Comparison of ENCODE assay signal across 28 cellular contexts in the genomic region with DNA sequence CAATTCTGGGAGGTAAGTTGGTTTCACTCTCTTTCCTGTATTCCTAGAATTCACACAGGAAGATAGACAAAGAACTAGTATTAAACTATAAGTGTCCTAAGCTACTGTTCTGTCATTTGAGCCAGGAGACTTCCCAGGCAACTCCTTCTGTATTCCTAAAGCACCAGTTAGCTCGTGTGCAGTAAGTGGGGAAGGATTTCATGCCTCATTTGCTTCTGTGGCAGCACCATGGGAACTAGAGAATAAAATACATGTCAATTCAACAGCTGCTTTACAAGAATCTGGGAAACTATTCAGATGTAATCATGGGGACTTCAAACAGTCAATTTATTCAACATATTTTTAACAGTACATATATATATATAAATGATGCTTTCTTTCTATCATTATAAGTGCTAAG.
A peak's percentile ranks its signal among the peaks of the same experiment; 100 is the strongest.
DNase-seq lines count a peak whose midpoint lies in the region; ATAC-seq and TF ChIP-seq lines count a peak whose summit lies in the region.
"Had no signal": no experiment of that assay in that cellular context is flagged by ENCODE, and none has a peak within 500 bp of the region (broad histone marks: within the 10 kb centered on the region; RNA-seq: fewer than 3 reads in every experiment).

No MANE protein-coding gene starts in this region.

- H3K18ac ChIP-seq in neuronal stem cell (ENCODE audit: low read length): no peak overlapping the region

- WGBS in neuronal stem cell (ENCODE audit: extremely low coverage in 2 of 2, insufficient read length in 2 of 2, insufficient replicate concordance in 1 of 2), 2 donors: no CpG with 5 or more reads among the region's 1 CpG

- H3K9ac ChIP-seq in neuronal stem cell (ENCODE audit: low read depth, low read length, poor library complexity): no peak overlapping the region
- H3K9ac ChIP-seq: parathyroid adenoma had no signal

- no peak overlapping the region for H4K91ac ChIP-seq in neuronal stem cell (ENCODE audit: low read depth, low read length, poor library complexity)

- H2BK120ac ChIP-seq in neuronal stem cell (ENCODE audit: low read depth, low read length): no peak overlapping the region

- H3K4me3 ChIP-seq in choroid plexus epithelial cell (ENCODE audit: low read depth, low read length) (no peak overlapping the region), neuronal stem cell (ENCODE audit: low read length in 2 of 2) (no peak overlapping the region)
- H3K4me3 ChIP-seq: hepatocyte, tibial artery had no signal

- DNase-seq in NCI-H1105 treated with DMSO at 0.1 percent for 48 hours (lab: John Stamatoyannopoulos, UW) (peak; percentile 1), NCI-H1105 (lab: John Stamatoyannopoulos, UW) (no peak), NCI-H2107 treated with DMSO at 0.1 percent for 48 hours (lab: John Stamatoyannopoulos, UW; ENCODE audit: unreplicated experiment) (peak; percentile 42), choroid plexus epithelial cell (ENCODE audit: low read depth) (peak; percentile 1), neuronal stem cell (ENCODE audit: low spot score) (peak; percentile 24), NOMO-1 treated with dmso at 0.1 percent for 144 hours (lab: John Stamatoyannopoulos, UW; ENCODE audit: unreplicated experiment) (no peak), AML-193 (lab: John Stamatoyannopoulos, UW) (no peak)
- DNase-seq: activated CD4-positive, alpha-beta T cell treated with anti-CD3 and anti-CD28 coated beads for 4 hours; activated CD8-positive, alpha-beta memory T cell treated with anti-CD3 and anti-CD28 coated beads for 24 hours; activated gamma-delta T cell treated with Interleukin-2 at 50 U/mL for 16 hours; activated naive CD8-positive, alpha-beta T cell treated with anti-CD3 and anti-CD28 coated beads, Interleukin-2, amount 50 U/mL, for 24 hours; activated T-cell treated with anti-CD3 and anti-CD28 coated beads, Interleukin-2, amount 50 U/mL, for 1 hour; DMS79; effector memory CD4-positive, alpha-beta T cell; foreskin melanocyte; immature natural killer cell; KBM-7; midbrain; natural killer cell; NCI-H1930; NCI-H82; tibial artery had no signal

- ATAC-seq in GM21619 (IDR thresholded peaks at IDR 0.05; ENCODE audit: unreplicated experiment): no peak
- ATAC-seq: activated naive CD8-positive, alpha-beta T cell treated with anti-CD3 and anti-CD28 coated beads, Interleukin-2, amount 50 U/mL, for 24 hours; esophagus mucosa; natural killer cell; sciatic nerve had no signal

- no peak overlapping the region for H4K8ac ChIP-seq in neuronal stem cell (ENCODE audit: low read depth, low read length)

- H3K36me3 ChIP-seq in neuronal stem cell (replicated peaks in 1 of 2; ENCODE audit: control insufficient read depth in 2 of 2, insufficient read depth in 2 of 2, low read length in 2 of 2): no peaks in the 10 kb centered on the region
- H3K36me3 ChIP-seq: tibial artery had no signal

- no peaks in the 10 kb centered on the region for H3K27me3 ChIP-seq in neuronal stem cell (ENCODE audit: control insufficient read depth in 3 of 3, insufficient read depth in 3 of 3, low read depth in 1 of 3, low read length in 3 of 3)
- H3K27me3 ChIP-seq: hepatocyte, tibial artery had no signal

- H2AK5ac ChIP-seq in neuronal stem cell (ENCODE audit: low read depth, low read length): no peak overlapping the region

- no peak for TF ChIP-seq CTCF in choroid plexus epithelial cell (conservative IDR thresholded peaks at IDR 0.05; ENCODE audit: low read depth, low read length)

- H3K23ac ChIP-seq in neuronal stem cell (ENCODE audit: low read depth, low read length, poor library complexity): no peak overlapping the region

- H2BK5ac ChIP-seq in neuronal stem cell (ENCODE audit: low read length): no peak overlapping the region

- no peak overlapping the region for H3K27ac ChIP-seq in neuronal stem cell (replicated peaks; ENCODE audit: low read length)
- H3K27ac ChIP-seq: 22Rv1, hepatocyte, parathyroid adenoma, tibial artery had no signal

- H3K14ac ChIP-seq in neuronal stem cell (ENCODE audit: low read length): no peak overlapping the region

- no peak overlapping the region for H2AFZ ChIP-seq in neuronal stem cell (ENCODE audit: low read length)
- H2AFZ ChIP-seq: hepatocyte, parathyroid adenoma had no signal

- no peaks in the 10 kb centered on the region for H3K79me1 ChIP-seq in neuronal stem cell (ENCODE audit: low read depth, low read length)

- no peak overlapping the region for H3K4ac ChIP-seq in neuronal stem cell (ENCODE audit: low read length)

- H2BK12ac ChIP-seq in neuronal stem cell (ENCODE audit: low read length): no peak overlapping the region

- no peak overlapping the region for H2BK15ac ChIP-seq in neuronal stem cell (ENCODE audit: low read length)

- no peaks in the 10 kb centered on the region for H3K9me3 ChIP-seq in neuronal stem cell (replicated peaks in 1 of 2; ENCODE audit: control insufficient read depth in 2 of 2, insufficient read depth in 1 of 2, low read depth in 1 of 2, low read length in 2 of 2)
- H3K9me3 ChIP-seq: tibial artery had no signal

- no peak overlapping the region for H3K4me2 ChIP-seq in neuronal stem cell (ENCODE audit: insufficient read depth, low read length, poor library complexity, severe bottlenecking)
- H3K4me2 ChIP-seq: hepatocyte had no signal

- H3K4me1 ChIP-seq in neuronal stem cell (ENCODE audit: control insufficient read depth in 2 of 2, insufficient read depth in 1 of 2, low read depth in 1 of 2, low read length in 2 of 2): peaks cover 1 to 10% of the 10 kb centered on the region in 2 donors
- H3K4me1 ChIP-seq: parathyroid adenoma, tibial artery had no signal

Comparison
In these comparisons a context has a peak if more than half of its experiments do, and no peak if none do; other contexts are left out.
1. DNase-seq: peak in NCI-H1105 treated with DMSO at 0.1 percent for 48 hours (single experiment), NCI-H2107 treated with DMSO at 0.1 percent for 48 hours (single experiment), choroid plexus epithelial cell (single experiment) and neuronal stem cell (single experiment); none in NCI-H1105 (single experiment), NOMO-1 treated with dmso at 0.1 percent for 144 hours (single experiment) and AML-193 (0 of 2).